9 cellular contexts compared by ENCODE assay signal in the genomic region with DNA sequence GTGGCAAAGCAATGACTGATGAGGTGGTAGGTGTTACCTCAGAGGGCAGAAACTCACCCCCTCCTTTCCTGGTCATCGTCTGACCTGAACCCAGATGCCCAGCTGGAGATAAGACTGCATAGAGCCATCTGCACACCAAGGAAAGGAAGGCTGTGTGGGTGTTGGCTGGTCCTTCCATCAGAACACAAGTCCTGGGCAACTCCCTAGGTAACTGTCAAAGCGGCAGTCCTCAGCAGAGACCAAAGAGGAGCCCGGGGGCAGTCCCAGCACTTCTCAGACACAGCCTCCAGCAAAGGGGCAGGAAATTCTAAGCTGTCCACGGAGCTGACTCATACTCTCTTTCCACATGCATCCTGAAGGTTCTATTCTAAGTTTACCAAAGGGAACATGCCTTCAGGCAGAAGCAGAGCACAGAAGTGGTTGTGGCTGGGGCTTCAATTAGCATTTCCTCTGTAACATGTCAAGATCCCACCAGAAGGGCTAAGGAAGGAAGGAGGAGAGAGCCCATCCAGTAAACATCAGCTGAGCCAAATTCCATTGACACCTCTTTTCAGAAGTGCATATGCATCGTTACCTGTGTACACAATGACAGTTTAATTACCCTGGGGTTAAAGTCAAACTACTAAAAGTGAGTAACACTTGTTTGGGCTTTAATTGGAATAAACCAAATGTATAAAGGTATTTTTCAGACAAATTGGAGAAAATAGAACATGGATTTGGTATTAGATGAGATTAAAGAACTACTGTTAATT. TPM values are rescaled to one million over a fixed set of nuclear protein-coding genes. Genes with fewer than 3 reads are reported as not detected.
DNase-seq lines count a peak whose midpoint lies in the region; ATAC-seq and TF ChIP-seq lines count a peak whose summit lies in the region.
"Had no signal": no experiment of that assay in that cellular context is flagged by ENCODE, and none has a peak within 500 bp of the region (broad histone marks: within the 10 kb centered on the region; RNA-seq: fewer than 3 reads in every experiment).

No MANE protein-coding gene starts in this region.

- intact Hi-C loops in left ventricle myocardium inferior (cut with micrococcal nuclease) (no loop called here), vagina (cut with DNase I) (no loop called here)

- peak overlapping the region; percentile 13 for H3K27ac ChIP-seq in left ventricle myocardium inferior (replicated peaks)
- H3K27ac ChIP-seq in vagina = peak overlapping the region; percentile 3

- TF ChIP-seq POLR2A in vagina (IDR thresholded peaks at IDR 0.05) = no peak

- no peak overlapping the region for H3K4me3 ChIP-seq in left ventricle myocardium inferior
- no peak overlapping the region for H3K4me3 ChIP-seq in vagina

- H3K4me1 ChIP-seq in left ventricle myocardium inferior (peaks cover 80% of the 10 kb centered on the region), vagina (peaks cover 50% of the 10 kb centered on the region)

- no peaks in the 10 kb centered on the region for H3K9me3 ChIP-seq in left ventricle myocardium inferior (replicated peaks)
- H3K9me3 ChIP-seq in vagina = no peaks in the 10 kb centered on the region

- TF ChIP-seq CTCF in left ventricle myocardium inferior (IDR thresholded peaks at IDR 0.05; ENCODE audit: borderline replicate concordance) (no peak), vagina (IDR thresholded peaks at IDR 0.05) (no peak)

- ATAC-seq in SK-N-SH treated with all-trans-retinoic acid at 6 μM for 48 hours = peak; percentile 94
- ATAC-seq in HG03175 (IDR thresholded peaks at IDR 0.05; ENCODE audit: unreplicated experiment) = no peak

- no peaks in the 10 kb centered on the region for H3K36me3 ChIP-seq in left ventricle myocardium inferior
- H3K36me3 ChIP-seq in vagina = no peaks in the 10 kb centered on the region

- H3K27me3 ChIP-seq in left ventricle myocardium inferior (ENCODE audit: low read depth) (no peaks in the 10 kb centered on the region), vagina (no peaks in the 10 kb centered on the region)

- peak; percentile 60 for DNase-seq in stimulated activated CD4-positive, alpha-beta T cell treated with anti-CD3 and anti-CD28 coated beads, Interleukin-15, amount 100 ng/mL, for 24 hours
- DNase-seq in stimulated activated CD4-positive, alpha-beta T cell treated with anti-CD3 and anti-CD28 coated beads, Interleukin-2, amount 100 ng/mL, for 48 hours = no peak
- DNase-seq in left ventricle myocardium inferior (no peak), vagina (ENCODE audit: extremely low spot score in 2 of 2) (no peak), NCI-H446 treated with DMSO at 0.1 percent for 48 hours (lab: John Stamatoyannopoulos, UW) (no peak)
- no peak for DNase-seq in stimulated activated CD4-positive, alpha-beta T cell treated with anti-CD3 and anti-CD28 coated beads, Interleukin-4, amount 100 ng/mL, for 24 hours
- DNase-seq: NCI-H446 had no signal

TF ChIP-seq in SK-N-SH treated with all-trans-retinoic acid at 6 μM for 48 hours, 23 proteins besides CTCF, POLR2A, EP300 and RAD21:
- TF ChIP-seq ZFP30 (CRISPR knock-in tag; IDR thresholded peaks at IDR 0.05) (no peak), PPARA (CRISPR knock-in tag; IDR thresholded peaks at IDR 0.05; ENCODE audit: borderline replicate concordance) (no peak), SNAI2 (CRISPR knock-in tag; IDR thresholded peaks at IDR 0.05) (no peak), OSR1 (CRISPR knock-in tag; IDR thresholded peaks at IDR 0.05) (no peak)
TF ChIP-seq in SK-N-SH treated with all-trans-retinoic acid at 6 μM for 48 hours: peak in this region for 0.

RNA-seq across cellular contexts. Expression of a gene that starts 54.7 kb away (rescaled TPM):
- 18.9 TPM for total RNA-seq in left ventricle myocardium inferior
- 18.4 TPM for total RNA-seq in vagina
